In genomic region chr13:50757021-50757420, GRCh38 we compare ENCODE assay signal across 16 cellular contexts.
DNase-seq lines count a peak whose midpoint lies in the region; ATAC-seq and TF ChIP-seq lines count a peak whose summit lies in the region.
"Had no signal": no experiment of that assay in that cellular context is flagged by ENCODE, and none has a peak within 500 bp of the region (broad histone marks: within the 10 kb centered on the region; RNA-seq: fewer than 3 reads in every experiment).

No MANE protein-coding gene starts in this region.

- no peaks in the 10 kb centered on the region for H3K36me3 Mint-ChIP-seq in Caco-2 (ENCODE audit: insufficient read depth, unreplicated experiment)
- H3K36me3 Mint-ChIP-seq in IgD-negative memory B cell, result peaks cover 6% of the 10 kb centered on the region
- H3K36me3 Mint-ChIP-seq in chondrocyte (ENCODE audit: low read depth), result peaks cover 7% of the 10 kb centered on the region
- H3K36me3 Mint-ChIP-seq in neural crest cell (ENCODE audit: low read depth), result peaks cover 16% of the 10 kb centered on the region

- peak overlapping the region; percentile 73 for H3K27ac Mint-ChIP-seq in Caco-2 (ENCODE audit: unreplicated experiment)
- H3K27ac Mint-ChIP-seq in IgD-negative memory B cell, result no peak overlapping the region
- peak overlapping the region; percentile 85 for H3K27ac Mint-ChIP-seq in chondrocyte (ENCODE audit: unreplicated experiment)
- peak overlapping the region; percentile 97 for H3K27ac Mint-ChIP-seq in neural crest cell (ENCODE audit: unreplicated experiment)
- H3K27ac Mint-ChIP-seq: activated naive CD8-positive, alpha-beta T cell treated with anti-CD3 and anti-CD28 coated beads, Interleukin-2, amount 50 U/mL, for 24 hours had no signal

- no peak overlapping the region for H2AFZ ChIP-seq in PC-9

- ATAC-seq in GM21390 (IDR thresholded peaks at IDR 0.05; ENCODE audit: unreplicated experiment), result no peak
- ATAC-seq: activated naive CD8-positive, alpha-beta T cell treated with anti-CD3 and anti-CD28 coated beads, Interleukin-2, amount 50 U/mL, for 24 hours had no signal

- no peak overlapping the region for H3K27ac ChIP-seq in PC-9
- H3K27ac ChIP-seq: right atrium auricular region had no signal

- H3K4me1 Mint-ChIP-seq in Caco-2 (ENCODE audit: low read depth, unreplicated experiment) (no peaks in the 10 kb centered on the region), IgD-negative memory B cell (peaks cover 23 to 39% (median 32%) of the 10 kb centered on the region in 3 donors), chondrocyte (ENCODE audit: low read depth) (peaks cover 16% of the 10 kb centered on the region), neural crest cell (peaks cover 36% of the 10 kb centered on the region)

- H3K79me2 ChIP-seq in PC-9 (ENCODE audit: low read depth), result no peaks in the 10 kb centered on the region

- H3K4me1 ChIP-seq in Caco-2 (peaks cover 4% of the 10 kb centered on the region), PC-9 (replicated peaks; ENCODE audit: insufficient read depth) (no peaks in the 10 kb centered on the region)
- H3K4me1 ChIP-seq: right atrium auricular region had no signal

- intact Hi-C loops in Caco-2 (cut with micrococcal nuclease; ENCODE audit: unreplicated experiment), result no loop called here
- intact Hi-C loops in PC-9 (cut with micrococcal nuclease; ENCODE audit: unreplicated experiment), result no loop called here
- intact Hi-C loops in lower leg skin (cut with DNase I; ENCODE audit: low total_unique reads), result no loop called here

- H3K27me3 Mint-ChIP-seq in Caco-2 (ENCODE audit: insufficient read depth, unreplicated experiment), result no peaks in the 10 kb centered on the region
- H3K27me3 Mint-ChIP-seq in IgD-negative memory B cell, result no peaks in the 10 kb centered on the region
- H3K27me3 Mint-ChIP-seq in chondrocyte (ENCODE audit: low read depth), result no peaks in the 10 kb centered on the region
- no peaks in the 10 kb centered on the region for H3K27me3 Mint-ChIP-seq in neural crest cell (ENCODE audit: low read depth)

- H3K4me2 ChIP-seq in PC-9, result no peak overlapping the region

- no peak for TF ChIP-seq POLR2A in erythroblast (IDR thresholded peaks at IDR 0.05; ENCODE audit: low read length)
- TF ChIP-seq POLR2A in lower leg skin (IDR thresholded peaks at IDR 0.05), result no peak

- no TSS peak for BruUV-seq in Caco-2 (replicated peaks; lab: Mats Ljungman, UMichigan)
- BruUV-seq in PC-9 (replicated peaks; lab: Mats Ljungman, UMichigan), result no TSS peak

- H3K27me3 ChIP-seq in Caco-2 (replicated peaks; ENCODE audit: control insufficient read depth, insufficient read depth, low read length) (no peaks in the 10 kb centered on the region), PC-9 (ENCODE audit: insufficient read depth, low read depth) (no peaks in the 10 kb centered on the region)
- H3K27me3 ChIP-seq: right atrium auricular region had no signal

- no peaks in the 10 kb centered on the region for H3K9me2 ChIP-seq in PC-9 (ENCODE audit: insufficient read depth)

- H3K36me3 ChIP-seq in Caco-2 (ENCODE audit: control insufficient read depth, insufficient read depth, low read length) (no peaks in the 10 kb centered on the region), PC-9 (ENCODE audit: low read depth) (no peaks in the 10 kb centered on the region)
- H3K36me3 ChIP-seq: right atrium auricular region had no signal

- no peak overlapping the region for H3K4me3 ChIP-seq in Caco-2 (ENCODE audit: low read depth, low read length)
- H3K4me3 ChIP-seq in PC-9, result no peak overlapping the region
- H3K4me3 ChIP-seq in lower leg skin (ENCODE audit: low read depth, poor library complexity, severe bottlenecking), result no peak overlapping the region
- H3K4me3 ChIP-seq: right atrium auricular region had no signal

- no peaks in the 10 kb centered on the region for H3F3A ChIP-seq in PC-9 (ENCODE audit: insufficient read depth, low read depth)

- DNase-seq in Caco-2 (no peak), chondrocyte (ENCODE audit: low spot score) (no peak), neural crest cell (ENCODE audit: low read depth, low spot score) (no peak), erythroblast (lab: John Stamatoyannopoulos, UW) (no peak), PC-9 (no peak), lower leg skin (ENCODE audit: low spot score in 2 of 2) (no peak)
- DNase-seq: activated CD4-positive, alpha-beta T cell treated with anti-CD3 and anti-CD28 coated beads, Interleukin-2, amount 50 U/mL, for 4 hours; activated naive CD8-positive, alpha-beta T cell treated with anti-CD3 and anti-CD28 coated beads, Interleukin-2, amount 50 U/mL, for 24 hours; activated T-cell treated with anti-CD3 and anti-CD28 coated beads, Interleukin-2, amount 50 U/mL, for 48 hours; HCEC 1CT; MM.1S; NCI-H2029; SW 1271 had no signal

- H3K4me3 Mint-ChIP-seq in Caco-2 (ENCODE audit: unreplicated experiment) (no peak overlapping the region), IgD-negative memory B cell (peak overlapping the region in 3 of 4 donors; percentile 25 to 43 (median 41)), chondrocyte (ENCODE audit: unreplicated experiment) (no peak overlapping the region), neural crest cell (no peak overlapping the region)
- H3K4me3 Mint-ChIP-seq: activated naive CD8-positive, alpha-beta T cell treated with anti-CD3 and anti-CD28 coated beads, Interleukin-2, amount 50 U/mL, for 24 hours had no signal

- POLR2A ChIA-PET in Caco-2 (lab: Charles Lee), result no interaction called here
- POLR2A ChIA-PET in PC-9 (lab: Charles Lee; ENCODE audit: unreplicated experiment), result no interaction called here

- no peak for TF ChIP-seq CTCF in Caco-2 (IDR thresholded peaks at IDR 0.05; ENCODE audit: insufficient read depth in 1 of 2, low read depth in 1 of 2, low read length in 1 of 2, severe bottlenecking in 1 of 2, unreplicated experiment in 1 of 2)
- TF ChIP-seq CTCF in chondrocyte (IDR thresholded peaks at IDR 0.05), result no peak
- TF ChIP-seq CTCF in neural crest cell (conservative IDR thresholded peaks at IDR 0.05), result no peak
- no peak for TF ChIP-seq CTCF in PC-9 (conservative IDR thresholded peaks at IDR 0.05)
- no peak for TF ChIP-seq CTCF in lower leg skin (IDR thresholded peaks at IDR 0.05)

- H3K9me3 ChIP-seq in Caco-2 (peaks cover 3% of the 10 kb centered on the region; the same call in 1 of the 2 replicates), PC-9 (ENCODE audit: insufficient read depth, low read depth) (peaks cover 6% of the 10 kb centered on the region; the same call in 1 of the 2 replicates)
- H3K9me3 ChIP-seq: right atrium auricular region had no signal

- CTCF ChIA-PET in Caco-2 (lab: Charles Lee) (interaction anchor here (1.5 kb wide), 2 partner anchors 49 to 155 kb away, joined by 3 to 5 read pairs; no protein-coding TSS in a partner anchor), PC-9 (lab: Charles Lee) (no interaction called here)

- no peaks in the 10 kb centered on the region for H4K20me1 ChIP-seq in PC-9 (ENCODE audit: insufficient read depth)

- 53 to 67% methylated on average over 2 of the region's 2 CpGs for WGBS in lower leg skin, 2 donors

- H3K9me3 Mint-ChIP-seq in Caco-2 (ENCODE audit: unreplicated experiment) (peaks cover 22% of the 10 kb centered on the region), IgD-negative memory B cell (no peaks in the 10 kb centered on the region), chondrocyte (ENCODE audit: low read depth) (peaks cover 14% of the 10 kb centered on the region), neural crest cell (peaks cover 17% of the 10 kb centered on the region)

Comparison
In these comparisons a context has a peak if more than half of its experiments do, and no peak if none do; other contexts are left out.
1. H3K27ac Mint-ChIP-seq: peak in Caco-2 (single experiment), chondrocyte (single experiment) and neural crest cell (single experiment); none in IgD-negative memory B cell (0 of 3).
2. H3K4me3 Mint-ChIP-seq: peak in IgD-negative memory B cell (3 of 4); none in Caco-2 (single experiment), chondrocyte (single experiment) and neural crest cell (single experiment).